ENCODE assay signal across 9 cellular contexts in genomic region chrX:133850414-133850813, GRCh38.
"Had no signal": no experiment of that assay in that cellular context is flagged by ENCODE, and none has a peak within 500 bp of the region (broad histone marks: within the 10 kb centered on the region; RNA-seq: fewer than 3 reads in every experiment).

No MANE protein-coding gene starts in this region.

- FAIRE-seq: H1, H54, K562 had no signal

- DNase-seq: H9, HCEC 1CT, IMR-90, KG1 had no signal

- H2AFZ ChIP-seq: GM23338 had no signal

- H3K9me3 Mint-ChIP-seq: GM23338, H9 had no signal

- H3K4me2 ChIP-seq: GM23338 had no signal

- H3K4me3 ChIP-seq: GM23338, K562 had no signal

- H3K4me3 Mint-ChIP-seq: GM23338, H9 had no signal

- H3K27ac Mint-ChIP-seq: GM23338, H9 had no signal

- ATAC-seq: GM23338, K562 had no signal

- H3K27ac ChIP-seq: HL-60 had no signal
